ENCODE assay signal across 8 cellular contexts in the genomic region with DNA sequence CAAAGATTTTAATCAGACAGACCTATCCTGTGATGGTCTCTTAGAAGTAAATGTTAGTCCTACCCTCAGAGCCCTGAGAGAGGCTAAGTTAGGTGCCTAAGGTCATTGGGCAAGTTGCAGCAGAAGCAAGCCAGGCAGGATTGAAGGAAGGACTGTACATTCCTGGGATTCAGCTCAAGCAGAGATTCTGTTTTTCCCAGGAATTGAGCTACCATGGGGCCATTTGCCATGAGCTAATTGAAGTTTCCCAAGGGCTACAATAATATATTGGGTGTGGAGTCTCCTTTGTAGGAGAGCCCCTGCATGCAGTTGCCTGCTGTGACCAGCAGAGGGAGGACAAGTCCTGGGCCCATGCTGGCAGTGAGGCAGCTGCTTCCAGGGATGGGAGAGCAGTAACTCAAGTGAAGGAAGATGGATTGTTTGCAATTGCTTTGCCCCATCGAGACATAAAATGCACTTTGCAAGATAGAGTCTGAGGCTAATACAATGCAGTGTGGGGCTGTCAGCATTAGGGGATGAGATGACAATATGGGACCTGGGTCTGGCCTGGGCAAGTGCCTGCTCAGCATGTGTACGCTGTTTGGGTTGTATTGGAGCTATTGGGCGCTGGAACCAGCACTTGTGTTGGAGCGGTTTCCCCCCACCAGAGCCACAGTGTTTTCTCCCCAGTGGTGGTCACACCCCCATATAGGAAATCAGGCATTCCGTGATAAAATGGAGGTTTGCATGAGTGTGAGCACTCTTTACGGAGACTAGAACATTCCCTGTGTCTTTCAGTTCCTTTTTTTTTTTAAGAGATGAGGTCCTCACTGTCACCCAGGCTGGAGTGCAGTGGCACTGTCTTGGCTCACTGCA. TPM values are rescaled to one million over a fixed set of nuclear protein-coding genes. Genes with fewer than 3 reads are reported as not detected.
DNase-seq lines count a peak whose midpoint lies in the region; ATAC-seq and TF ChIP-seq lines count a peak whose summit lies in the region.

No MANE protein-coding gene starts in this region.

- H3K27me3 ChIP-seq in BJ (ENCODE audit: control insufficient read depth, insufficient read depth, low read length) (no peaks in the 10 kb centered on the region), SU-DHL-6 (ENCODE audit: low read length) (no peaks in the 10 kb centered on the region), cardiac muscle cell (no peaks in the 10 kb centered on the region), aorta (ENCODE audit: control insufficient read depth in 1 of 2, insufficient read depth in 2 of 2, low read length in 1 of 2) (no peaks in the 10 kb centered on the region)

- H3K36me3 ChIP-seq in BJ (ENCODE audit: control insufficient read depth, insufficient read depth, low read length) (peaks cover 2% of the 10 kb centered on the region; the same call in 1 of the 2 replicates), SU-DHL-6 (ENCODE audit: low read length) (no peaks in the 10 kb centered on the region), cardiac muscle cell (no peaks in the 10 kb centered on the region), aorta (ENCODE audit: control insufficient read depth in 1 of 2, insufficient read depth in 2 of 2, low read length in 1 of 2) (no peaks in the 10 kb centered on the region)

- no peaks in the 10 kb centered on the region for H3K27me3 Mint-ChIP-seq in activated naive CD8-positive, alpha-beta T cell treated with anti-CD3 and anti-CD28 coated beads, Interleukin-2, amount 10 ng/mL, durations not matched to agents 7 days and 5 days

- peaks cover 25% of the 10 kb centered on the region for H3K4me1 Mint-ChIP-seq in activated naive CD8-positive, alpha-beta T cell treated with anti-CD3 and anti-CD28 coated beads, Interleukin-2, amount 10 ng/mL, durations not matched to agents 7 days and 5 days

- TF ChIP-seq POLR2A in NB4 (IDR thresholded peaks at IDR 0.05; ENCODE audit: extremely low read depth, insufficient read length), result no peak

- CTCF ChIA-PET in BJ (lab: Yijun Ruan, JAX), result interaction anchor here (0.5 to 4.6 kb wide), 37 partner anchors 9 to 595 kb away, joined by 3 to 63 read pairs (median 4); partner anchors contain the start of genes C20orf203 and SUN5

- H3K4me2 ChIP-seq in SU-DHL-6 (ENCODE audit: low read depth, low read length, poor library complexity, severe bottlenecking), result no peak overlapping the region

- DNase-seq in BJ (ENCODE audit: low read depth) (no peak), NB4 (ENCODE audit: low read depth) (peak; percentile 77), cardiac muscle cell (ENCODE audit: low read depth in 1 of 2, low spot score in 1 of 2) (peak; percentile 83 to 84), pulmonary artery endothelial cell (ENCODE audit: low read depth, low spot score) (peak; percentile 29), aorta (peak; percentile 84 to 87)
- peak; percentile 70 for DNase-seq in activated naive CD8-positive, alpha-beta T cell treated with anti-CD3 and anti-CD28 coated beads, Interleukin-2, amount 10 ng/mL, durations not matched to agents 7 days and 5 days

- ATAC-seq in GM19351 (IDR thresholded peaks at IDR 0.05; ENCODE audit: unreplicated experiment), result peak; percentile 69
- peak; percentile 71 for ATAC-seq in activated naive CD8-positive, alpha-beta T cell treated with anti-CD3 and anti-CD28 coated beads, Interleukin-2, amount 10 ng/mL, durations not matched to agents 7 days and 5 days (ENCODE audit: low read depth)
- peak; percentile 91 for ATAC-seq in aorta (ENCODE audit: low FRiP score)

- TF ChIP-seq CTCF in BJ (IDR thresholded peaks at IDR 0.05; ENCODE audit: insufficient read depth, low read depth, low read length) (peak; percentile 100), NB4 (IDR thresholded peaks at IDR 0.05; ENCODE audit: low read depth, low read length) (peak; percentile 99), SU-DHL-6 (IDR thresholded peaks at IDR 0.05; ENCODE audit: insufficient read depth, low read length, poor library complexity, severe bottlenecking) (peak; percentile 91), cardiac muscle cell (IDR thresholded peaks at IDR 0.05; ENCODE audit: low read depth, low read length) (peak; percentile 100)

- H3K27ac ChIP-seq in SU-DHL-6 (ENCODE audit: low read depth, low read length) (no peak overlapping the region), cardiac muscle cell (no peak overlapping the region), aorta (ENCODE audit: low read depth in 1 of 2, low read length in 2 of 2) (no peak overlapping the region)

- H3K4me3 ChIP-seq in BJ (ENCODE audit: low read depth, low read length) (no peak overlapping the region), NB4 (ENCODE audit: low read depth, low read length) (no peak overlapping the region), SU-DHL-6 (ENCODE audit: insufficient read depth, low read length, poor library complexity, severe bottlenecking) (no peak overlapping the region), cardiac muscle cell (no peak overlapping the region), aorta (ENCODE audit: low read length in 2 of 2) (no peak overlapping the region)

- intact Hi-C loops in aorta (cut with DNase I), result loop anchor here in 1 of 2 donors (10.0 kb wide), 1 partner anchor 505 kb away; no protein-coding TSS in a partner anchor

- no peaks in the 10 kb centered on the region for H3F3A ChIP-seq in SU-DHL-6 (ENCODE audit: insufficient read depth)

- peaks cover 6% of the 10 kb centered on the region for H3K36me3 Mint-ChIP-seq in activated naive CD8-positive, alpha-beta T cell treated with anti-CD3 and anti-CD28 coated beads, Interleukin-2, amount 10 ng/mL, durations not matched to agents 7 days and 5 days

- H3K9me2 ChIP-seq in SU-DHL-6 (replicated peaks; ENCODE audit: insufficient read depth, low read length), result no peaks in the 10 kb centered on the region

- no peak overlapping the region for H3K27ac Mint-ChIP-seq in activated naive CD8-positive, alpha-beta T cell treated with anti-CD3 and anti-CD28 coated beads, Interleukin-2, amount 10 ng/mL, durations not matched to agents 7 days and 5 days

- no peaks in the 10 kb centered on the region for H4K20me1 ChIP-seq in SU-DHL-6 (ENCODE audit: low read depth, low read length)

- H3K4me1 ChIP-seq in cardiac muscle cell (ENCODE audit: low read depth) (peaks cover 6% of the 10 kb centered on the region), aorta (ENCODE audit: control insufficient read depth in 1 of 2, insufficient read depth in 2 of 2, low read length in 2 of 2) (no peaks in the 10 kb centered on the region)

- no peaks in the 10 kb centered on the region for H3K9me3 Mint-ChIP-seq in activated naive CD8-positive, alpha-beta T cell treated with anti-CD3 and anti-CD28 coated beads, Interleukin-2, amount 10 ng/mL, durations not matched to agents 7 days and 5 days

- POLR2A ChIA-PET in BJ (lab: Charles Lee), result no interaction called here
- POLR2A ChIA-PET in activated naive CD8-positive, alpha-beta T cell treated with anti-CD3 and anti-CD28 coated beads, Interleukin-2, amount 10 ng/mL, durations not matched to agents 7 days and 5 days (lab: Charles Lee), result no interaction called here

- no peak overlapping the region for H2AFZ ChIP-seq in SU-DHL-6 (ENCODE audit: low read depth, low read length, severe bottlenecking)

- 68 to 73% methylated on average over 6 of the region's 6 CpGs for WGBS in aorta, 2 donors

- no peak overlapping the region for H3K4me3 Mint-ChIP-seq in activated naive CD8-positive, alpha-beta T cell treated with anti-CD3 and anti-CD28 coated beads, Interleukin-2, amount 10 ng/mL, durations not matched to agents 7 days and 5 days

- H3K9me3 ChIP-seq in SU-DHL-6 (ENCODE audit: insufficient read depth, low read length) (no peaks in the 10 kb centered on the region), cardiac muscle cell (ENCODE audit: low read depth) (no peaks in the 10 kb centered on the region), aorta (ENCODE audit: control insufficient read depth, low read length) (no peaks in the 10 kb centered on the region)

- H3K9ac ChIP-seq in SU-DHL-6 (ENCODE audit: low read length), result no peak overlapping the region

- no peaks in the 10 kb centered on the region for H3K79me2 ChIP-seq in SU-DHL-6 (ENCODE audit: insufficient read depth, low read length)

RNA-seq across cellular contexts. Expression of gene DNMT3B, which starts 27.9 kb away (rescaled TPM):
- polyA plus RNA-seq in BJ (2011; rRNA removed), result 1.1 and 1.3 TPM in 2 replicates
- 1.6 and 1.8 TPM in 2 replicates for polyA minus RNA-seq in BJ (2011; rRNA and poly(A)+ RNA removed)
- 1 to 10 TPM; 4.9 to 6.6 TPM for total RNA-seq in activated naive CD8-positive, alpha-beta T cell treated with anti-CD3 and anti-CD28 coated beads, Interleukin-2, amount 10 ng/mL, durations not matched to agents 7 days and 5 days
- total RNA-seq in cardiac muscle cell, result 11.9 and 24.3 TPM in 2 replicates
- polyA plus RNA-seq in cardiac muscle cell, result 10.2 and 14.8 TPM in 2 replicates
- 4.0 and 4.9 TPM in 2 replicates for total RNA-seq in pulmonary artery endothelial cell
- 1 to 10 TPM in 1 of 2 donors, under 1 TPM in 1; 0.71 to 1.9 TPM for total RNA-seq in aorta
- polyA plus RNA-seq in aorta, result under 1 TPM; 0.25 to 0.79 TPM

RNA-seq across cellular contexts. Expression of gene MAPRE1, which starts 29.6 kb away (rescaled TPM):
- polyA plus RNA-seq in BJ (2011; rRNA removed), result 61.5 and 99.2 TPM in 2 replicates
- polyA minus RNA-seq in BJ (2011; rRNA and poly(A)+ RNA removed), result 43.7 and 46.8 TPM in 2 replicates
- total RNA-seq in activated naive CD8-positive, alpha-beta T cell treated with anti-CD3 and anti-CD28 coated beads, Interleukin-2, amount 10 ng/mL, durations not matched to agents 7 days and 5 days, result 100 to 1,000 TPM; 108 to 109 TPM
- total RNA-seq in cardiac muscle cell, result 106 and 117 TPM in 2 replicates
- polyA plus RNA-seq in cardiac muscle cell, result 103 and 127 TPM in 2 replicates
- total RNA-seq in pulmonary artery endothelial cell, result 123 and 154 TPM in 2 replicates
- 100 to 1,000 TPM in 1 of 2 donors, 10 to 100 TPM in 1; 83.1 to 132 TPM for total RNA-seq in aorta
- 10 to 100 TPM; 48.4 to 83.4 TPM for polyA plus RNA-seq in aorta

RNA-seq across cellular contexts. Expression of gene COMMD7, which starts 46.9 kb away (rescaled TPM):
- 73.6 and 84.3 TPM in 2 replicates for polyA plus RNA-seq in BJ (2011; rRNA removed)
- polyA minus RNA-seq in BJ (2011; rRNA and poly(A)+ RNA removed), result 16.0 and 17.0 TPM in 2 replicates
- total RNA-seq in activated naive CD8-positive, alpha-beta T cell treated with anti-CD3 and anti-CD28 coated beads, Interleukin-2, amount 10 ng/mL, durations not matched to agents 7 days and 5 days, result 10 to 100 TPM; 52.6 to 55.6 TPM
- 36.1 and 51.0 TPM in 2 replicates for total RNA-seq in cardiac muscle cell
- 111 and 156 TPM in 2 replicates for polyA plus RNA-seq in cardiac muscle cell
- total RNA-seq in pulmonary artery endothelial cell, result 35.1 and 54.5 TPM in 2 replicates
- total RNA-seq in aorta, result 10 to 100 TPM; 37.5 to 39.0 TPM
- polyA plus RNA-seq in aorta, result 10 to 100 TPM; 63.1 to 66.9 TPM
